Comparison of ENCODE assay signal across 29 cellular contexts in genomic region chr18:75502286-75502685, GRCh38.
"Had no signal": no experiment of that assay in that cellular context is flagged by ENCODE, and none has a peak within 500 bp of the region (broad histone marks: within the 10 kb centered on the region; RNA-seq: fewer than 3 reads in every experiment).

No MANE protein-coding gene starts in this region.

- H3K79me2 ChIP-seq: parathyroid adenoma had no signal

- H3K36me3 ChIP-seq: colonic mucosa, heart right ventricle, left lung, lower lobe of right lung, neural progenitor cell, sigmoid colon, suprapubic skin, tibial artery had no signal

- H3K4me2 ChIP-seq: neural progenitor cell had no signal

- FAIRE-seq: endothelial cell of umbilical vein, small intestine had no signal

- H3K9me3 ChIP-seq: colonic mucosa, heart right ventricle, left lung, lower lobe of right lung, psoas muscle, sigmoid colon, suprapubic skin, tibial artery had no signal

- ATAC-seq: heart right ventricle; left lung; lower lobe of right lung; naive thymus-derived CD8-positive, alpha-beta T cell; psoas muscle had no signal

- DNase-seq: activated CD4-positive, alpha-beta memory T cell treated with anti-CD3 and anti-CD28 coated beads for 36 hours; activated CD4-positive, alpha-beta T cell treated with anti-CD3 and anti-CD28 coated beads, Interleukin-2, amount 10 ng/mL, durations not matched to agents 24 days and 14 days; activated CD4-positive, CD25-positive, alpha-beta regulatory T cell treated with anti-CD3 and anti-CD28 coated beads, Interleukin-2, amount 50 U/mL, for 72 hours; activated CD8-positive, alpha-beta memory T cell treated with anti-CD3 and anti-CD28 coated beads, Interleukin-2, amount 50 U/mL, for 4 hours; activated effector memory CD4-positive, alpha-beta T cell treated with anti-CD3 and anti-CD28 coated beads, Interleukin-2, amount 50 U/mL, for 16 hours; activated naive CD4-positive, alpha-beta T cell treated with anti-CD3 and anti-CD28 coated beads, Interleukin-2, amount 10 ng/mL, durations not matched to agents 7 days and 5 days; activated naive CD8-positive, alpha-beta T cell treated with anti-CD3 and anti-CD28 coated beads, Interleukin-2, amount 10 ng/mL, durations not matched to agents 7 days and 5 days; activated T-cell treated with anti-CD3 and anti-CD28 coated beads, Interleukin-2, amount 50 U/mL, for 1 hour; amniotic stem cell; colonic mucosa; effector memory CD4-positive, alpha-beta T cell; foreskin melanocyte; heart right ventricle; left lung; lower lobe of right lung; mesenchymal stem cell; naive thymus-derived CD8-positive, alpha-beta T cell; occipital lobe; psoas muscle; sigmoid colon; small intestine; stimulated activated CD4-positive, alpha-beta T cell treated with anti-CD3 and anti-CD28 coated beads, Interleukin-1b, Interleukin-23, amount 100 ng/mL, for 48 hours; stimulated activated naive CD4-positive, alpha-beta T cell; T-helper 1 cell; tibial artery had no signal

- H3K4me1 ChIP-seq: colonic mucosa, heart right ventricle, left lung, neural progenitor cell, parathyroid adenoma, psoas muscle, suprapubic skin, tibial artery had no signal

- H3K9ac ChIP-seq: neural progenitor cell, parathyroid adenoma had no signal

- H3K27me3 ChIP-seq: colonic mucosa, neural progenitor cell, sigmoid colon, suprapubic skin, tibial artery had no signal

- H3K4me3 ChIP-seq: colonic mucosa, heart right ventricle, left lung, lower lobe of right lung, neural progenitor cell, psoas muscle, sigmoid colon, suprapubic skin, tibial artery had no signal

- H2AFZ ChIP-seq: neural progenitor cell, parathyroid adenoma had no signal

- H3K27ac ChIP-seq: colonic mucosa, heart right ventricle, left lung, lower lobe of right lung, neural progenitor cell, parathyroid adenoma, psoas muscle, sigmoid colon, suprapubic skin, tibial artery had no signal
